Comparison of ENCODE assay signal across 26 cellular contexts in the genomic region with DNA sequence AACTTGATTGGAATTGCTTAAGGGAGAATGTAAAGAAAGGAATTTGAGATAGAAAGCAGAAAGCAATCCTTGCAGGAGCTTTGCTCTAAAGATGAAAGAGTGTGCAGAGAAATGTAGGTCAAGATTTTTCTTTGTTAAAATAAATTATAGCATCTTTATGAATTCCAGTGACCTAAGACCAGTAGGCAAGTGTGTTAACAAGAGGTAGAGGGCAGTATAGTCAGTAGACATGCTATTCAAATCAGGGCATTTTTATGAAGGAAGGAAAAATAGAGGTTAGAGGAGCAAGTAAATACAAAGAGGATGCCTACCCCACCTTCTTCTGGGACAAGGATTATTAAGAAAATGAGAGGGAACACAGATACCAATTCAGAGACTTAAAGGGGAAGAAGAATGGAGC.
A peak's percentile ranks its signal among the peaks of the same experiment; 100 is the strongest.
DNase-seq lines count a peak whose midpoint lies in the region; ATAC-seq, FAIRE-seq and TF ChIP-seq lines count a peak whose summit lies in the region.
"Had no signal": no experiment of that assay in that cellular context is flagged by ENCODE, and none has a peak within 500 bp of the region (broad histone marks: within the 10 kb centered on the region; RNA-seq: fewer than 3 reads in every experiment).

No MANE protein-coding gene starts in this region.

- H3K9ac ChIP-seq in H1 (replicated peaks in 1 of 4; ENCODE audit: extremely low read depth in 1 of 4, low read depth in 3 of 4, low read length in 3 of 4), result no peak overlapping the region
- H3K9ac ChIP-seq: BLaER1 treated with 17β-estradiol and CSF1 and Interleukin-3, amounts not matched to agents 10 nM and 100 nM; parathyroid adenoma had no signal

- H3K23ac ChIP-seq in H1 (ENCODE audit: insufficient read length), result no peak overlapping the region

- H3K27me3 ChIP-seq in H1 (replicated peaks in 1 of 4; ENCODE audit: control insufficient read depth in 3 of 4, extremely low read depth in 1 of 4, insufficient read depth in 3 of 4, low read length in 3 of 4) (peaks cover 0 to 1% (median 0%) of the 10 kb centered on the region in 4 experiments; a peak in 1 of 7 replicates), osteoblast (ENCODE audit: insufficient read depth, low read length) (no peaks in the 10 kb centered on the region)
- H3K27me3 ChIP-seq: BLaER1 treated with 17β-estradiol and CSF1 and Interleukin-3, amounts not matched to agents 10 nM and 100 nM; hepatocyte had no signal

- CTCF ChIA-PET in H1 (lab: Charles Lee; ENCODE audit: partially characterized antibody), result interaction anchor here (0.7 to 1.0 kb wide), 3 partner anchors 9 to 121 kb away, joined by 3 to 4 read pairs (median 3); no protein-coding TSS in a partner anchor

- H4K91ac ChIP-seq in H1 (replicated peaks; ENCODE audit: insufficient read length, low read length), result no peak overlapping the region

- H3K79me2 ChIP-seq in H1 (ENCODE audit: control insufficient read depth in 1 of 2, insufficient read depth in 2 of 2, low read length in 2 of 2) (no peaks in the 10 kb centered on the region), osteoblast (ENCODE audit: insufficient read depth, low read length) (no peaks in the 10 kb centered on the region)
- H3K79me2 ChIP-seq: hepatocyte, parathyroid adenoma had no signal

- no peaks in the 10 kb centered on the region for H3K23me2 ChIP-seq in H1 (ENCODE audit: low read depth, low read length)

- H2BK120ac ChIP-seq in H1 (replicated peaks; ENCODE audit: low read depth, low read length), result no peak overlapping the region

- H4K8ac ChIP-seq in H1 (ENCODE audit: extremely low read depth, insufficient read depth, low read length), result no peak overlapping the region

- H3K4me1 ChIP-seq in H1 (replicated peaks in 1 of 4; ENCODE audit: control insufficient read depth in 3 of 4, insufficient read depth in 4 of 4, low read length in 3 of 4), result no peaks in the 10 kb centered on the region
- no peaks in the 10 kb centered on the region for H3K4me1 ChIP-seq in osteoblast (ENCODE audit: insufficient read depth, low read length)
- H3K4me1 ChIP-seq: BLaER1 treated with 17β-estradiol and CSF1 and Interleukin-3, amounts not matched to agents 10 nM and 100 nM; parathyroid adenoma had no signal

- ATAC-seq in activated T-helper 17 cell treated with anti-CD3 and anti-CD28 coated beads, Interleukin-2, amount 50 U/mL, for 72 hours (replicated peaks), result no peak
- ATAC-seq in esophagus mucosa, result no peak
- ATAC-seq: GM12878, T-cell had no signal

- TF ChIP-seq CTCF in H1 (IDR thresholded peaks at IDR 0.05; ENCODE audit: control extremely low read depth in 1 of 3, insufficient read depth in 1 of 3, low read depth in 1 of 3, low read length in 3 of 3) (peak in 1 of 3 experiments; percentile 23; a peak in 1 of 4 replicates), osteoblast (IDR thresholded peaks at IDR 0.05; ENCODE audit: extremely low read depth, low read depth, low read length) (peak; percentile 17)

- H4K20me1 ChIP-seq in H1 (replicated peaks in 1 of 2; ENCODE audit: control insufficient read depth in 1 of 2, insufficient read depth in 2 of 2, low read length in 2 of 2) (no peaks in the 10 kb centered on the region), osteoblast (ENCODE audit: insufficient read depth, low read length) (no peaks in the 10 kb centered on the region)
- H4K20me1 ChIP-seq: BLaER1 treated with 17β-estradiol and CSF1 and Interleukin-3, amounts not matched to agents 10 nM and 100 nM had no signal

- no peak for TF ChIP-seq EP300 in H1 (IDR thresholded peaks at IDR 0.05; ENCODE audit: borderline replicate concordance in 1 of 2, low read depth in 2 of 2, low read length in 2 of 2)

- no peak overlapping the region for H3K4ac ChIP-seq in H1 (replicated peaks; ENCODE audit: insufficient read length, low read depth, low read length)

- POLR2A ChIA-PET in H1 (lab: Charles Lee; ENCODE audit: partially characterized antibody), result no interaction called here

- H3K27ac ChIP-seq in H1 (ENCODE audit: low read depth, low read length) (no peak overlapping the region), osteoblast (ENCODE audit: low read depth, low read length) (no peak overlapping the region)
- H3K27ac ChIP-seq: BLaER1 treated with 17β-estradiol and CSF1 and Interleukin-3, amounts not matched to agents 10 nM and 100 nM; hepatocyte; parathyroid adenoma had no signal

- no peak overlapping the region for H3K4me3 Mint-ChIP-seq in activated T-helper 17 cell treated with anti-CD3 and anti-CD28 coated beads, Interleukin-2, amount 50 U/mL, for 72 hours
- H3K4me3 Mint-ChIP-seq: activated CD4-positive, alpha-beta T cell treated with anti-CD3 and anti-CD28 coated beads, Interleukin-2, amount 10 ng/mL, durations not matched to agents 24 days and 14 days; IgD-negative memory B cell; stimulated activated naive CD8-positive, alpha-beta T cell treated with anti-CD3 and anti-CD28 coated beads, Interleukin-15, Interleukin-2, amounts not matched to agents 100 ng/mL and 50 ng/mL, for 24 hours; T-cell had no signal

- H3K36me3 ChIP-seq in H1 (ENCODE audit: control insufficient read depth in 2 of 4, insufficient read depth in 4 of 4, low read length in 3 of 4) (no peaks in the 10 kb centered on the region), osteoblast (ENCODE audit: insufficient read depth, low read length) (no peaks in the 10 kb centered on the region)
- H3K36me3 ChIP-seq: BLaER1 treated with 17β-estradiol and CSF1 and Interleukin-3, amounts not matched to agents 10 nM and 100 nM had no signal

- no peak overlapping the region for H2BK12ac ChIP-seq in H1 (ENCODE audit: low read depth, low read length)

- H3K27ac Mint-ChIP-seq in activated T-helper 17 cell treated with anti-CD3 and anti-CD28 coated beads, Interleukin-2, amount 50 U/mL, for 72 hours, result no peak overlapping the region
- H3K27ac Mint-ChIP-seq: activated CD4-positive, alpha-beta T cell treated with anti-CD3 and anti-CD28 coated beads, Interleukin-2, amount 10 ng/mL, durations not matched to agents 24 days and 14 days; IgD-negative memory B cell; stimulated activated naive CD8-positive, alpha-beta T cell treated with anti-CD3 and anti-CD28 coated beads, Interleukin-15, Interleukin-2, amounts not matched to agents 100 ng/mL and 50 ng/mL, for 24 hours; T-cell had no signal

- H3K9me3 ChIP-seq in H1 (ENCODE audit: insufficient read depth in 2 of 2, low read depth in 1 of 2, low read length in 1 of 2) (no peaks in the 10 kb centered on the region; a peak in 1 of 4 replicates), osteoblast (ENCODE audit: low read depth, low read length) (no peaks in the 10 kb centered on the region)

- H3K79me1 ChIP-seq in H1 (ENCODE audit: low read depth, low read length), result no peaks in the 10 kb centered on the region

- TF ChIP-seq RAD21 in H1 (IDR thresholded peaks at IDR 0.05 in 1 of 2, conservative IDR thresholded peaks at IDR 0.05 in 1 of 2; ENCODE audit: low read depth in 2 of 2, low read length in 2 of 2), result peak; percentile 25 to 30; a peak in 3 of 4 replicates

- H2AFZ ChIP-seq in H1 (ENCODE audit: low read length) (no peak overlapping the region), osteoblast (ENCODE audit: low read length) (no peak overlapping the region)
- H2AFZ ChIP-seq: hepatocyte, parathyroid adenoma had no signal

- no peak overlapping the region for H3K14ac ChIP-seq in H1 (ENCODE audit: insufficient read length)

- H2BK15ac ChIP-seq in H1 (ENCODE audit: low read length), result no peak overlapping the region

- H3K56ac ChIP-seq in H1 (replicated peaks; ENCODE audit: insufficient read length, low read depth, low read length), result no peak overlapping the region

- no peaks in the 10 kb centered on the region for H3K36me3 Mint-ChIP-seq in activated T-helper 17 cell treated with anti-CD3 and anti-CD28 coated beads, Interleukin-2, amount 50 U/mL, for 72 hours (ENCODE audit: low read depth)
- H3K36me3 Mint-ChIP-seq: IgD-negative memory B cell, T-cell had no signal

- no peak overlapping the region for H2AK5ac ChIP-seq in H1 (ENCODE audit: low read depth, low read length)

- no peak overlapping the region for H2BK5ac ChIP-seq in H1 (ENCODE audit: low read depth, low read length)

- no peak overlapping the region for H3K18ac ChIP-seq in H1 (ENCODE audit: extremely low read depth, low read length)

- H3K4me3 ChIP-seq in H1 (ENCODE audit: extremely low read depth in 1 of 4, insufficient read depth in 2 of 4, low read depth in 3 of 4, low read length in 4 of 4) (no peak overlapping the region), osteoblast (ENCODE audit: insufficient read depth, low read length) (no peak overlapping the region)
- H3K4me3 ChIP-seq: BLaER1 treated with 17β-estradiol and CSF1 and Interleukin-3, amounts not matched to agents 10 nM and 100 nM; GM12878; hepatocyte had no signal

- H2BK20ac ChIP-seq in H1 (ENCODE audit: low read length), result no peak overlapping the region

- no peaks in the 10 kb centered on the region for H3K4me1 Mint-ChIP-seq in activated T-helper 17 cell treated with anti-CD3 and anti-CD28 coated beads, Interleukin-2, amount 50 U/mL, for 72 hours
- H3K4me1 Mint-ChIP-seq: activated CD4-positive, alpha-beta T cell treated with anti-CD3 and anti-CD28 coated beads, Interleukin-2, amount 10 ng/mL, durations not matched to agents 24 days and 14 days; IgD-negative memory B cell; T-cell had no signal

- no peak overlapping the region for H4K5ac ChIP-seq in H1 (ENCODE audit: insufficient read length, low read depth, low read length)

- H3K27me3 Mint-ChIP-seq in activated T-helper 17 cell treated with anti-CD3 and anti-CD28 coated beads, Interleukin-2, amount 50 U/mL, for 72 hours, result no peaks in the 10 kb centered on the region
- H3K27me3 Mint-ChIP-seq: activated CD4-positive, alpha-beta T cell treated with anti-CD3 and anti-CD28 coated beads, Interleukin-2, amount 10 ng/mL, durations not matched to agents 24 days and 14 days; IgD-negative memory B cell; stimulated activated naive CD8-positive, alpha-beta T cell treated with anti-CD3 and anti-CD28 coated beads, Interleukin-15, Interleukin-2, amounts not matched to agents 100 ng/mL and 50 ng/mL, for 24 hours; T-cell had no signal

- DNase-seq in DMS53 (lab: John Stamatoyannopoulos, UW) (peak; percentile 39), HT-29 (ENCODE audit: low spot score) (peak; percentile 15), H1 (ENCODE audit: low read depth in 1 of 2, low spot score in 2 of 2) (no peak), osteoblast (ENCODE audit: insufficient read length, low spot score, missing footprints) (no peak), NCI-H2081 treated with DMSO at 0.1 percent for 48 hours (lab: John Stamatoyannopoulos, UW) (no peak)
- DNase-seq: activated CD4-positive, alpha-beta T cell treated with anti-CD3 and anti-CD28 coated beads, Interleukin-2, amount 10 ng/mL, durations not matched to agents 24 days and 14 days; activated CD8-positive, alpha-beta memory T cell treated with anti-CD3 and anti-CD28 coated beads, Interleukin-2, amount 50 U/mL, for 48 hours; activated effector memory CD4-positive, alpha-beta T cell treated with anti-CD3 and anti-CD28 coated beads, Interleukin-2, amount 50 U/mL, for 16 hours; central memory CD4-positive, alpha-beta T cell; effector CD8-positive, alpha-beta T cell; GF-D8; kidney; mammary epithelial cell; NCI-H187; stimulated activated CD4-positive, alpha-beta T cell treated with anti-CD3 and anti-CD28 coated beads, Interleukin-2, amount 100 ng/mL, for 24 hours; T-cell; trophoblast cell had no signal

- FAIRE-seq in H1 (lab: Jason Lieb, UNC), result no peak
- FAIRE-seq: GM12878, GM19239, kidney had no signal

- TF ChIP-seq POLR2A in H1 (IDR thresholded peaks at IDR 0.05; ENCODE audit: control extremely low read depth in 1 of 2, low read depth in 2 of 2, low read length in 2 of 2), result no peak

- no peak overlapping the region for H3K4me2 ChIP-seq in H1 (ENCODE audit: insufficient read depth in 1 of 2, low read depth in 2 of 2, low read length in 2 of 2)
- H3K4me2 ChIP-seq in osteoblast (ENCODE audit: insufficient read depth, low read length), result no peak overlapping the region
- H3K4me2 ChIP-seq: BLaER1 treated with 17β-estradiol and CSF1 and Interleukin-3, amounts not matched to agents 10 nM and 100 nM; hepatocyte had no signal

- H3K9me3 Mint-ChIP-seq in activated T-helper 17 cell treated with anti-CD3 and anti-CD28 coated beads, Interleukin-2, amount 50 U/mL, for 72 hours, result peaks cover 9% of the 10 kb centered on the region

Comparison
In these comparisons a context has a peak if more than half of its experiments do, and no peak if none do; other contexts are left out.
1. DNase-seq: peak in DMS53 (single experiment) and HT-29 (single experiment); none in H1 (0 of 2), osteoblast (single experiment) and NCI-H2081 treated with DMSO at 0.1 percent for 48 hours (single experiment).